Comparison of ENCODE assay signal across 8 cellular contexts in the genomic region with DNA sequence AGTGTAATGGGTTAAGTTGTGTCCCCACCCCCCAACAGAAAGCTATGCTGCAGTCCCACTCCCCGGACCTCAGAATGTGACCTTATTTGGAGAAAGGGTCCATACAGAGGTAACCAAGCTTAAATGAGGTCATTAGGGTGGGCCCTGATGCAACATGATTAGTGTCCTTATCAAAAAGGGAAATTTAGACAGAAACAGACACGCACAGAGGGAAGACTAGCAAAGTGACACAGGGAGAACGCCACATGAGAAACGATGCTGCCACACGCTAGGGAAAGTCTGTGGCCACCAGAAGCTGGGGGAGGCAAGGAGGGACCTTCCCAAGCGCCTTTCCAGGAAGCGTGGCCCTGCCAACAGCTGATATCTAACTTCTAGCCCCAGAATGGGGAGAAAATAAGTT.
"Had no signal": no experiment of that assay in that cellular context is flagged by ENCODE, and none has a peak within 500 bp of the region (broad histone marks: within the 10 kb centered on the region; RNA-seq: fewer than 3 reads in every experiment).

No MANE protein-coding gene starts in this region.

- FAIRE-seq: colon had no signal

- H3K36me3 ChIP-seq: cardiac muscle cell, gastroesophageal sphincter, stomach had no signal

- H3K9ac ChIP-seq: parathyroid adenoma had no signal

- H3K4me1 ChIP-seq: parathyroid adenoma had no signal

- H2AFZ ChIP-seq: parathyroid adenoma had no signal

- H3K27ac Mint-ChIP-seq: activated CD8-positive, alpha-beta T cell treated with anti-CD3 and anti-CD28 coated beads for 36 hours had no signal

- H3K27me3 ChIP-seq: cardiac muscle cell had no signal

- H3K79me2 ChIP-seq: parathyroid adenoma had no signal

- H3K27ac ChIP-seq: cardiac muscle cell, gastroesophageal sphincter, parathyroid adenoma, stomach had no signal

- H3K4me3 Mint-ChIP-seq: activated CD4-positive, alpha-beta T cell treated with anti-CD3 and anti-CD28 coated beads for 36 hours; activated CD8-positive, alpha-beta T cell treated with anti-CD3 and anti-CD28 coated beads for 36 hours had no signal

- H3K4me3 ChIP-seq: cardiac muscle cell, gastroesophageal sphincter, stomach had no signal

- DNase-seq: activated CD4-positive, alpha-beta T cell treated with anti-CD3 and anti-CD28 coated beads for 36 hours; activated CD8-positive, alpha-beta T cell treated with anti-CD3 and anti-CD28 coated beads for 36 hours; stimulated activated CD4-positive, alpha-beta T cell treated with anti-CD3 and anti-CD28 coated beads, Interleukin-4, amount 100 ng/mL, for 1 hour; stomach had no signal
